In the genomic region with DNA sequence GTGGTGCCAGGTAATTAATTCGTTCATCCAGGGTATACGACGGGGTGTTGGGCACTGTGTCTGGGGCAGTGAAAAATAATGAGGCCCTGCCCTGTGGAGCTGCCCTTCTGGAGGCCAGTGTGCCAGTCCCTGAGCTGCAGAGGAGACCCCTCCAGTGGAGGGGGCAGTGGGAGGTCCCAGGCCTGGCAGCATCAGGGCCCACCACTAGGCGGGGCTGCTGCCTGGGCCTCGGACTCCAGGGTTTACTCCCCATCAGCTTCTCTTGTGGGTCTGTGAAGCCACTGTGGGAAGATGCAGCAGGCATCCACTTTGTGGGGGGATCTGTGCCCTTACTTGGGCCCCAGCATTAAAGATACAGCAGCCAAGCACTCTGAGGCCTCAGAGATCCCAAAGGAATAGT, we compare ENCODE assay signal across 1 cellular context.
TF ChIP-seq lines count a peak whose summit lies in the region.

No MANE protein-coding gene starts in this region.

TF ChIP-seq in GM23338, 12 proteins besides CTCF, POLR2A, EP300 and RAD21 (continued from another document):
- TF ChIP-seq, protein P1, sequence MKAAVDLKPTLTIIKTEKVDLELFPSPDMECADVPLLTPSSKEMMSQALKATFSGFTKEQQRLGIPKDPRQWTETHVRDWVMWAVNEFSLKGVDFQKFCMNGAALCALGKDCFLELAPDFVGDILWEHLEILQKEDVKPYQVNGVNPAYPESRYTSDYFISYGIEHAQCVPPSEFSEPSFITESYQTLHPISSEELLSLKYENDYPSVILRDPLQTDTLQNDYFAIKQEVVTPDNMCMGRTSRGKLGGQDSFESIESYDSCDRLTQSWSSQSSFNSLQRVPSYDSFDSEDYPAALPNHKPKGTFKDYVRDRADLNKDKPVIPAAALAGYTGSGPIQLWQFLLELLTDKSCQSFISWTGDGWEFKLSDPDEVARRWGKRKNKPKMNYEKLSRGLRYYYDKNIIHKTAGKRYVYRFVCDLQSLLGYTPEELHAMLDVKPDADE (IDR thresholded peaks at IDR 0.05) = no peak
- no peak for TF ChIP-seq JUNB (IDR thresholded peaks at IDR 0.05; ENCODE audit: unreplicated experiment)
- TF ChIP-seq, protein P2, sequence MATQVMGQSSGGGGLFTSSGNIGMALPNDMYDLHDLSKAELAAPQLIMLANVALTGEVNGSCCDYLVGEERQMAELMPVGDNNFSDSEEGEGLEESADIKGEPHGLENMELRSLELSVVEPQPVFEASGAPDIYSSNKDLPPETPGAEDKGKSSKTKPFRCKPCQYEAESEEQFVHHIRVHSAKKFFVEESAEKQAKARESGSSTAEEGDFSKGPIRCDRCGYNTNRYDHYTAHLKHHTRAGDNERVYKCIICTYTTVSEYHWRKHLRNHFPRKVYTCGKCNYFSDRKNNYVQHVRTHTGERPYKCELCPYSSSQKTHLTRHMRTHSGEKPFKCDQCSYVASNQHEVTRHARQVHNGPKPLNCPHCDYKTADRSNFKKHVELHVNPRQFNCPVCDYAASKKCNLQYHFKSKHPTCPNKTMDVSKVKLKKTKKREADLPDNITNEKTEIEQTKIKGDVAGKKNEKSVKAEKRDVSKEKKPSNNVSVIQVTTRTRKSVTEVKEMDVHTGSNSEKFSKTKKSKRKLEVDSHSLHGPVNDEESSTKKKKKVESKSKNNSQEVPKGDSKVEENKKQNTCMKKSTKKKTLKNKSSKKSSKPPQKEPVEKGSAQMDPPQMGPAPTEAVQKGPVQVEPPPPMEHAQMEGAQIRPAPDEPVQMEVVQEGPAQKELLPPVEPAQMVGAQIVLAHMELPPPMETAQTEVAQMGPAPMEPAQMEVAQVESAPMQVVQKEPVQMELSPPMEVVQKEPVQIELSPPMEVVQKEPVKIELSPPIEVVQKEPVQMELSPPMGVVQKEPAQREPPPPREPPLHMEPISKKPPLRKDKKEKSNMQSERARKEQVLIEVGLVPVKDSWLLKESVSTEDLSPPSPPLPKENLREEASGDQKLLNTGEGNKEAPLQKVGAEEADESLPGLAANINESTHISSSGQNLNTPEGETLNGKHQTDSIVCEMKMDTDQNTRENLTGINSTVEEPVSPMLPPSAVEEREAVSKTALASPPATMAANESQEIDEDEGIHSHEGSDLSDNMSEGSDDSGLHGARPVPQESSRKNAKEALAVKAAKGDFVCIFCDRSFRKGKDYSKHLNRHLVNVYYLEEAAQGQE (IDR thresholded peaks at IDR 0.05; ENCODE audit: unreplicated experiment) = no peak
- no peak for TF ChIP-seq POLR2AphosphoS5 (IDR thresholded peaks at IDR 0.05; ENCODE audit: low read depth)
TF ChIP-seq in GM23338: peak in this region for 0.
